In the genomic region with DNA sequence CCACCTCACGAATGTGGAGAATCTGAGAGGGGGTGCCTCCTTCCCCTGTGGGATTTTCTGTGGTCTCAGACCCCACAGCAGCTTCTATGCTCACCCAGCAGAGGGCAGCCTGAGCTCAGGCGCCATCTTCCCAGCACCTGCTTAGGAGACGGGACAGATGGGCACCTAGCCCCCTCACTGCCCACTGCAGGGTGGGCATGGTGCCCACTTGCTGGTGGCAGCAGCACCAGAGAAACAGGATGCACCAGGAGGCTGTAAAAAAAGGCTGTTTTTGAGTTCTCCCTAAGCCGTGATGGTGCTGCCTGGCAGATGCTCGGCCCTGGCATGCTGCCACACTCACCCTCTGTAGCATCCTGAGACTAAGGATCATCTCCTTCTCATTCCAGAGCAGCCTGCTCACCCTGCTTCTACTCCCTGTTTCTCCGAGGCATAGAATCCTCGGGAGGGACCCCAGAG, we compare ENCODE assay signal across 8 cellular contexts. TPM values are rescaled to one million over a fixed set of nuclear protein-coding genes. Genes with fewer than 3 reads are reported as not detected.
DNase-seq lines count a peak whose midpoint lies in the region; ATAC-seq lines count a peak whose summit lies in the region.

No MANE protein-coding gene starts in this region.

- ATAC-seq in HG03108 (IDR thresholded peaks at IDR 0.05; ENCODE audit: unreplicated experiment), result no peak

- H3K9ac ChIP-seq in adipocyte (ENCODE audit: low read length), result peak overlapping the region; percentile 68

- no peaks in the 10 kb centered on the region for H3K36me3 ChIP-seq in adipocyte (ENCODE audit: control insufficient read depth, insufficient read depth, low read length, severe bottlenecking)

- no peaks in the 10 kb centered on the region for H3K27me3 ChIP-seq in adipocyte (replicated peaks; ENCODE audit: control insufficient read depth, insufficient read depth, low read length)

- H3K4me3 ChIP-seq in adipocyte (ENCODE audit: low read length), result peak overlapping the region; percentile 67

- no peaks in the 10 kb centered on the region for H3K9me3 ChIP-seq in adipocyte (ENCODE audit: control insufficient read depth, low read length)

- peak; percentile 48 for DNase-seq in NCI-H1436 (lab: John Stamatoyannopoulos, UW)
- DNase-seq in NCI-H1436 treated with DMSO at 0.1 percent for 48 hours (lab: John Stamatoyannopoulos, UW), result no peak
- peak; percentile 69 to 75 for DNase-seq in Kasumi-1 (lab: John Stamatoyannopoulos, UW)
- DNase-seq in SW 1271 (lab: John Stamatoyannopoulos, UW), result peak; percentile 46 to 85
- DNase-seq in adipocyte (ENCODE audit: low read depth), result peak; percentile 83
- DNase-seq in cardiac septum (ENCODE audit: low spot score), result peak; percentile 84
- DNase-seq in pulmonary artery endothelial cell (ENCODE audit: low read depth, low spot score), result peak; percentile 36

- intact Hi-C loops in cardiac septum (cut with DNase I), result loop anchor here (1.0 to 2.0 kb wide), 3 partner anchors 19 to 100 kb away; a partner anchor contains a TSS

- H3K4me1 ChIP-seq in adipocyte (ENCODE audit: control insufficient read depth, insufficient read depth, low read length), result peaks cover 63% of the 10 kb centered on the region

RNA-seq across cellular contexts. Expression of a gene that starts 19.1 kb away (rescaled TPM):
- total RNA-seq in cardiac septum, result 26.1 TPM
- 81.2 and 109 TPM in 2 replicates for total RNA-seq in pulmonary artery endothelial cell

RNA-seq across cellular contexts. Expression of a gene that starts 42.2 kb away (rescaled TPM):
- 24.9 TPM for total RNA-seq in cardiac septum
- 4.7 and 6.1 TPM in 2 replicates for total RNA-seq in pulmonary artery endothelial cell
